Comparison of ENCODE assay signal across 21 cellular contexts in genomic region chr3:39209329-39209970, GRCh38. TPM values are rescaled to one million over a fixed set of nuclear protein-coding genes. Genes with fewer than 3 reads are reported as not detected.
DNase-seq lines count a peak whose midpoint lies in the region; ATAC-seq and TF ChIP-seq lines count a peak whose summit lies in the region.
"Had no signal": no experiment of that assay in that cellular context is flagged by ENCODE, and none has a peak within 500 bp of the region (broad histone marks: within the 10 kb centered on the region; RNA-seq: fewer than 3 reads in every experiment).

No MANE protein-coding gene starts in this region.

- CTCF ChIA-PET in activated CD8-positive, alpha-beta T cell treated with anti-CD3 and anti-CD28 coated beads for 36 hours (lab: Charles Lee) = interaction anchor here (1.4 to 5.6 kb wide), 3 partner anchors 20 to 103 kb away, joined by 3 to 78 read pairs (median 9); no protein-coding TSS in a partner anchor

- no peak for DNase-seq in activated naive CD8-positive, alpha-beta T cell treated with anti-CD3 and anti-CD28 coated beads, Interleukin-2, amount 10 ng/mL, durations not matched to agents 7 days and 5 days
- no peak for DNase-seq in activated naive CD8-positive, alpha-beta T cell treated with anti-CD3 and anti-CD28 coated beads for 36 hours
- no peak for DNase-seq in activated CD8-positive, alpha-beta T cell treated with anti-CD3 and anti-CD28 coated beads for 36 hours
- DNase-seq in immature natural killer cell (no peak), ureter (ENCODE audit: low spot score) (peak; percentile 14), medulla oblongata (ENCODE audit: extremely low spot score) (no peak), SW 1271 (lab: John Stamatoyannopoulos, UW) (no peak), NCI-H128 (lab: John Stamatoyannopoulos, UW; ENCODE audit: unreplicated experiment) (no peak)
- DNase-seq: CD4-positive, alpha-beta memory T cell; DMS153; H7; KBM-7; NCI-H1092 treated with DMSO at 0.1 percent for 48 hours; NCI-H146; NCI-H2029; NCI-H2227 treated with DMSO at 0.1 percent for 48 hours; NCI-H510A; NCI-H774 had no signal

- no peaks in the 10 kb centered on the region for H3K36me3 Mint-ChIP-seq in activated naive CD8-positive, alpha-beta T cell treated with anti-CD3 and anti-CD28 coated beads, Interleukin-2, amount 10 ng/mL, durations not matched to agents 7 days and 5 days
- no peaks in the 10 kb centered on the region for H3K36me3 Mint-ChIP-seq in activated naive CD8-positive, alpha-beta T cell treated with anti-CD3 and anti-CD28 coated beads for 36 hours
- H3K36me3 Mint-ChIP-seq in activated CD8-positive, alpha-beta T cell treated with anti-CD3 and anti-CD28 coated beads for 36 hours (ENCODE audit: low read depth) = no peaks in the 10 kb centered on the region
- peaks cover 0 to 9% (median 6%) of the 10 kb centered on the region in 3 donors for H3K36me3 Mint-ChIP-seq in immature natural killer cell
- H3K36me3 Mint-ChIP-seq: CD4-positive, alpha-beta memory T cell had no signal

- no peaks in the 10 kb centered on the region for H3K9me3 Mint-ChIP-seq in activated naive CD8-positive, alpha-beta T cell treated with anti-CD3 and anti-CD28 coated beads, Interleukin-2, amount 10 ng/mL, durations not matched to agents 7 days and 5 days
- H3K9me3 Mint-ChIP-seq in activated naive CD8-positive, alpha-beta T cell treated with anti-CD3 and anti-CD28 coated beads for 36 hours = no peaks in the 10 kb centered on the region
- H3K9me3 Mint-ChIP-seq in activated CD8-positive, alpha-beta T cell treated with anti-CD3 and anti-CD28 coated beads for 36 hours = no peaks in the 10 kb centered on the region
- no peaks in the 10 kb centered on the region for H3K9me3 Mint-ChIP-seq in immature natural killer cell

- POLR2A ChIA-PET in activated naive CD8-positive, alpha-beta T cell treated with anti-CD3 and anti-CD28 coated beads, Interleukin-2, amount 10 ng/mL, durations not matched to agents 7 days and 5 days (lab: Charles Lee) = no interaction called here
- POLR2A ChIA-PET in activated CD8-positive, alpha-beta T cell treated with anti-CD3 and anti-CD28 coated beads for 36 hours (lab: Charles Lee) = no interaction called here

- intact Hi-C loops in activated CD8-positive, alpha-beta T cell treated with anti-CD3 and anti-CD28 coated beads for 36 hours (cut with micrococcal nuclease) = loop anchor here (5.0 kb wide), 1 partner anchor 78 kb away; no protein-coding TSS in a partner anchor

- peaks cover 9% of the 10 kb centered on the region for H3K27me3 Mint-ChIP-seq in activated naive CD8-positive, alpha-beta T cell treated with anti-CD3 and anti-CD28 coated beads, Interleukin-2, amount 10 ng/mL, durations not matched to agents 7 days and 5 days
- no peaks in the 10 kb centered on the region for H3K27me3 Mint-ChIP-seq in activated naive CD8-positive, alpha-beta T cell treated with anti-CD3 and anti-CD28 coated beads for 36 hours
- no peaks in the 10 kb centered on the region for H3K27me3 Mint-ChIP-seq in activated CD8-positive, alpha-beta T cell treated with anti-CD3 and anti-CD28 coated beads for 36 hours
- H3K27me3 Mint-ChIP-seq in immature natural killer cell (ENCODE audit: low read depth in 3 of 3) = peaks cover 0 to 6% (median 3%) of the 10 kb centered on the region in 3 donors
- H3K27me3 Mint-ChIP-seq: CD4-positive, alpha-beta memory T cell had no signal

- ATAC-seq in activated naive CD8-positive, alpha-beta T cell treated with anti-CD3 and anti-CD28 coated beads, Interleukin-2, amount 10 ng/mL, durations not matched to agents 7 days and 5 days (ENCODE audit: low read depth) = no peak
- ATAC-seq in activated CD8-positive, alpha-beta T cell treated with anti-CD3 and anti-CD28 coated beads for 36 hours = peak; percentile 30
- ATAC-seq: HepG2, Right ventricle myocardium inferior had no signal

- H3K4me3 Mint-ChIP-seq in activated naive CD8-positive, alpha-beta T cell treated with anti-CD3 and anti-CD28 coated beads, Interleukin-2, amount 10 ng/mL, durations not matched to agents 7 days and 5 days = peak overlapping the region; percentile 25
- H3K4me3 Mint-ChIP-seq in activated naive CD8-positive, alpha-beta T cell treated with anti-CD3 and anti-CD28 coated beads for 36 hours = no peak overlapping the region
- H3K4me3 Mint-ChIP-seq in activated CD8-positive, alpha-beta T cell treated with anti-CD3 and anti-CD28 coated beads for 36 hours = no peak overlapping the region
- peak overlapping the region; percentile 20 to 76 (median 56) for H3K4me3 Mint-ChIP-seq in immature natural killer cell
- H3K4me3 Mint-ChIP-seq: CD4-positive, alpha-beta memory T cell had no signal

- no peak overlapping the region for H3K27ac Mint-ChIP-seq in activated naive CD8-positive, alpha-beta T cell treated with anti-CD3 and anti-CD28 coated beads, Interleukin-2, amount 10 ng/mL, durations not matched to agents 7 days and 5 days
- H3K27ac Mint-ChIP-seq in activated naive CD8-positive, alpha-beta T cell treated with anti-CD3 and anti-CD28 coated beads for 36 hours = no peak overlapping the region
- no peak overlapping the region for H3K27ac Mint-ChIP-seq in activated CD8-positive, alpha-beta T cell treated with anti-CD3 and anti-CD28 coated beads for 36 hours
- H3K27ac Mint-ChIP-seq in immature natural killer cell = peak overlapping the region; percentile 73 to 91 (median 89)

- H3K4me1 Mint-ChIP-seq in activated naive CD8-positive, alpha-beta T cell treated with anti-CD3 and anti-CD28 coated beads, Interleukin-2, amount 10 ng/mL, durations not matched to agents 7 days and 5 days = no peaks in the 10 kb centered on the region
- peaks cover 3% of the 10 kb centered on the region for H3K4me1 Mint-ChIP-seq in activated naive CD8-positive, alpha-beta T cell treated with anti-CD3 and anti-CD28 coated beads for 36 hours
- peaks cover 5% of the 10 kb centered on the region for H3K4me1 Mint-ChIP-seq in activated CD8-positive, alpha-beta T cell treated with anti-CD3 and anti-CD28 coated beads for 36 hours (ENCODE audit: low read depth)
- peaks cover 56 to 61% of the 10 kb centered on the region in 2 donors for H3K4me1 Mint-ChIP-seq in immature natural killer cell

- no peak for TF ChIP-seq CTCF in activated CD8-positive, alpha-beta T cell treated with anti-CD3 and anti-CD28 coated beads for 36 hours (IDR thresholded peaks at IDR 0.05)

RNA-seq across cellular contexts. Expression of gene XIRP1, which starts 17.1 kb away (rescaled TPM):
- total RNA-seq in activated naive CD8-positive, alpha-beta T cell treated with anti-CD3 and anti-CD28 coated beads, Interleukin-2, amount 10 ng/mL, durations not matched to agents 7 days and 5 days = not detected
- total RNA-seq in activated naive CD8-positive, alpha-beta T cell treated with anti-CD3 and anti-CD28 coated beads for 36 hours = under 1 TPM; 0.66 to 0.91 TPM
- 1 to 10 TPM; 2.5 TPM for total RNA-seq in activated CD8-positive, alpha-beta T cell treated with anti-CD3 and anti-CD28 coated beads for 36 hours
- polyA plus RNA-seq in immature natural killer cell = under 1 TPM in 2 of 3 donors, not detected in 1; 0.03 to 0.27 TPM
- total RNA-seq in ureter = 0.13 TPM
- total RNA-seq: CD4-positive, alpha-beta memory T cell; H7; HepG2; HT-29 had no signal
- polyA plus RNA-seq: HepG2 had no signal

RNA-seq across cellular contexts. Expression of gene CSRNP1, which starts 56.1 kb away (rescaled TPM):
- total RNA-seq in activated naive CD8-positive, alpha-beta T cell treated with anti-CD3 and anti-CD28 coated beads, Interleukin-2, amount 10 ng/mL, durations not matched to agents 7 days and 5 days = 10 to 100 TPM; 15.8 to 16.5 TPM
- 10 to 100 TPM; 53.4 to 54.8 TPM for total RNA-seq in activated naive CD8-positive, alpha-beta T cell treated with anti-CD3 and anti-CD28 coated beads for 36 hours
- total RNA-seq in activated CD8-positive, alpha-beta T cell treated with anti-CD3 and anti-CD28 coated beads for 36 hours = 10 to 100 TPM; 88.0 to 88.3 TPM
- polyA plus RNA-seq in immature natural killer cell = 10 to 100 TPM; 42.1 to 46.6 (median 43.4) TPM
- total RNA-seq in ureter = 32.1 TPM

Comparison
In these comparisons a context has a peak if more than half of its experiments do, and no peak if none do; other contexts are left out.
1. H3K4me3 Mint-ChIP-seq: peak in activated naive CD8-positive, alpha-beta T cell treated with anti-CD3 and anti-CD28 coated beads, Interleukin-2, amount 10 ng/mL, durations not matched to agents 7 days and 5 days (single experiment) and immature natural killer cell (5 of 5); none in activated naive CD8-positive, alpha-beta T cell treated with anti-CD3 and anti-CD28 coated beads for 36 hours (single experiment) and activated CD8-positive, alpha-beta T cell treated with anti-CD3 and anti-CD28 coated beads for 36 hours (single experiment).
2. H3K27ac Mint-ChIP-seq: peak in immature natural killer cell (6 of 6); none in activated naive CD8-positive, alpha-beta T cell treated with anti-CD3 and anti-CD28 coated beads, Interleukin-2, amount 10 ng/mL, durations not matched to agents 7 days and 5 days (single experiment), activated naive CD8-positive, alpha-beta T cell treated with anti-CD3 and anti-CD28 coated beads for 36 hours (single experiment) and activated CD8-positive, alpha-beta T cell treated with anti-CD3 and anti-CD28 coated beads for 36 hours (single experiment).